In genomic region chr16:85555549-85556455, GRCh38 we compare ENCODE assay signal across 8 cellular contexts. TPM values are rescaled to one million over a fixed set of nuclear protein-coding genes. Genes with fewer than 3 reads are reported as not detected.
DNase-seq lines count a peak whose midpoint lies in the region; ATAC-seq and TF ChIP-seq lines count a peak whose summit lies in the region.

No MANE protein-coding gene starts in this region.

- no peak for TF ChIP-seq CTCF in prostate gland (IDR thresholded peaks at IDR 0.05)

- peaks cover 18% of the 10 kb centered on the region for H3K4me1 ChIP-seq in prostate gland (replicated peaks)

- H3K36me3 ChIP-seq in prostate gland = no peaks in the 10 kb centered on the region

- no peaks in the 10 kb centered on the region for H3K27me3 ChIP-seq in prostate gland (replicated peaks; ENCODE audit: insufficient read depth)

- WGBS in prostate gland = under 1% methylated on average over 51 of the region's 51 CpGs

- peak overlapping the region; percentile 60 to 66 for H3K4me3 ChIP-seq in prostate gland

- DNase-seq in stimulated activated CD4-positive, alpha-beta T cell treated with anti-CD3 and anti-CD28 coated beads, Interleukin-1b, Interleukin-23, amount 100 ng/mL, for 48 hours = peak; percentile 13
- no peak for DNase-seq in stimulated activated CD4-positive, alpha-beta T cell treated with anti-CD3 and anti-CD28 coated beads, Interleukin-4, amount 100 ng/mL, for 4 hours
- DNase-seq in NCI-H2171 (lab: John Stamatoyannopoulos, UW) = peak; percentile 67
- DNase-seq in activated CD8-positive, alpha-beta memory T cell treated with anti-CD3 and anti-CD28 coated beads, Interleukin-2, amount 50 U/mL, for 4 hours = peak; percentile 31
- DNase-seq in glomerular visceral epithelial cell (ENCODE audit: extremely low spot score) = peak; percentile 49
- DNase-seq in prostate gland (ENCODE audit: low spot score) = no peak
- DNase-seq in midbrain (lab: John Stamatoyannopoulos, UW) = no peak

- no peak for TF ChIP-seq POLR2A in prostate gland (IDR thresholded peaks at IDR 0.05)

- no peaks in the 10 kb centered on the region for H3K9me3 ChIP-seq in prostate gland

- ATAC-seq in GM21367 (IDR thresholded peaks at IDR 0.05; ENCODE audit: unreplicated experiment) = no peak

- peak overlapping the region; percentile 81 to 83 for H3K27ac ChIP-seq in prostate gland

- intact Hi-C loops in prostate gland (cut with DNase I) = loop anchor here (5.0 kb wide), 1 partner anchor 56 kb away; the partner anchor contains the start of gene GSE1

RNA-seq across cellular contexts. Expression of gene GSE1, which starts 57.3 kb away (rescaled TPM):
- total RNA-seq in prostate gland = 100 to 1,000 TPM in 1 of 2 donors, 10 to 100 TPM in 1; 41.4 to 146 TPM

Comparison
In these comparisons a context has a peak if more than half of its experiments do, and no peak if none do; other contexts are left out.
1. DNase-seq: peak in stimulated activated CD4-positive, alpha-beta T cell treated with anti-CD3 and anti-CD28 coated beads, Interleukin-1b, Interleukin-23, amount 100 ng/mL, for 48 hours (single experiment), NCI-H2171 (single experiment), activated CD8-positive, alpha-beta memory T cell treated with anti-CD3 and anti-CD28 coated beads, Interleukin-2, amount 50 U/mL, for 4 hours (single experiment) and glomerular visceral epithelial cell (single experiment); none in stimulated activated CD4-positive, alpha-beta T cell treated with anti-CD3 and anti-CD28 coated beads, Interleukin-4, amount 100 ng/mL, for 4 hours (0 of 2), prostate gland (single experiment) and midbrain (single experiment).